8 cellular contexts compared by ENCODE assay signal in genomic region chr5:150763023-150763793, GRCh38. TPM values are rescaled to one million over a fixed set of nuclear protein-coding genes. Genes with fewer than 3 reads are reported as not detected.
DNase-seq lines count a peak whose midpoint lies in the region; ATAC-seq and TF ChIP-seq lines count a peak whose summit lies in the region.

No MANE protein-coding gene starts in this region.

- ATAC-seq in body of pancreas (no peak), GM19035 (IDR thresholded peaks at IDR 0.05; ENCODE audit: unreplicated experiment) (no peak), HG03196 (IDR thresholded peaks at IDR 0.05; ENCODE audit: unreplicated experiment) (no peak)
- ATAC-seq in naive thymus-derived CD4-positive, alpha-beta T cell: no peak

- peak; percentile 89 for DNase-seq in COR-L47 (lab: John Stamatoyannopoulos, UW)
- peak; percentile 63 for DNase-seq in NCI-H2196 (lab: John Stamatoyannopoulos, UW; ENCODE audit: unreplicated experiment)
- peak in 3 of 4 donors; percentile 61 to 82 (median 76) for DNase-seq in body of pancreas
- DNase-seq in mucosa of gallbladder (ENCODE audit: low spot score): peak; percentile 29
- no peak for DNase-seq in naive thymus-derived CD4-positive, alpha-beta T cell
- DNase-seq in ACHN: no peak

- H3K27ac ChIP-seq in body of pancreas: peak overlapping the region in 3 of 4 donors; percentile 14 to 57 (median 42)
- H3K27ac ChIP-seq in naive thymus-derived CD4-positive, alpha-beta T cell (ENCODE audit: low read depth, low read length): no peak overlapping the region

- POLR2A ChIA-PET in naive thymus-derived CD4-positive, alpha-beta T cell (lab: Charles Lee): interaction anchor here (0.9 to 1.8 kb wide), 3 partner anchors 15 to 62 kb away, joined by 4 to 6 read pairs (median 4); partner anchors contain the start of genes RBM22 and SMIM3

- in situ Hi-C loops in ACHN (cut with HindIII; ENCODE audit: low pct_ligation_motif_present, low pct_unique_long_range_greater_than_20kb, low sequenced_read_pairs): no loop called here

- H3K36me3 ChIP-seq in body of pancreas (replicated peaks in 1 of 2; ENCODE audit: insufficient read depth in 1 of 2, low read depth in 2 of 2): no peaks in the 10 kb centered on the region
- no peaks in the 10 kb centered on the region for H3K36me3 ChIP-seq in naive thymus-derived CD4-positive, alpha-beta T cell (ENCODE audit: control insufficient read depth in 2 of 3, insufficient read depth in 3 of 3, low read length in 3 of 3)

- CTCF ChIA-PET in naive thymus-derived CD4-positive, alpha-beta T cell (lab: Charles Lee): no interaction called here

- WGBS in body of pancreas, 2 donors: 35 to 51% methylated on average over 7 of the region's 7 CpGs

- H3K9me3 ChIP-seq in body of pancreas: no peaks in the 10 kb centered on the region
- no peaks in the 10 kb centered on the region for H3K9me3 ChIP-seq in naive thymus-derived CD4-positive, alpha-beta T cell (ENCODE audit: control insufficient read depth in 2 of 3, low read length in 3 of 3)

- H3K27ac Mint-ChIP-seq in naive thymus-derived CD4-positive, alpha-beta T cell: peak overlapping the region in 1 of 9 donors; percentile 17

- peaks cover 0 to 5% (median 0%) of the 10 kb centered on the region in 5 donors for H3K27me3 Mint-ChIP-seq in naive thymus-derived CD4-positive, alpha-beta T cell

- TF ChIP-seq CTCF in body of pancreas (IDR thresholded peaks at IDR 0.05): no peak

- no peak overlapping the region for H3K4me3 ChIP-seq in body of pancreas
- no peak overlapping the region for H3K4me3 ChIP-seq in naive thymus-derived CD4-positive, alpha-beta T cell (ENCODE audit: low read length)

- peaks cover 14% of the 10 kb centered on the region for H3K4me1 ChIP-seq in body of pancreas
- H3K4me1 ChIP-seq in naive thymus-derived CD4-positive, alpha-beta T cell (ENCODE audit: control insufficient read depth in 2 of 2, insufficient read depth in 2 of 2, low read length in 2 of 2): peaks cover 0 to 5% of the 10 kb centered on the region in 2 donors

- H3K4me3 Mint-ChIP-seq in naive thymus-derived CD4-positive, alpha-beta T cell: no peak overlapping the region

- peaks cover 0 to 12% (median 12%) of the 10 kb centered on the region in 7 donors for H3K4me1 Mint-ChIP-seq in naive thymus-derived CD4-positive, alpha-beta T cell

- H3K27me3 ChIP-seq in body of pancreas: no peaks in the 10 kb centered on the region
- no peaks in the 10 kb centered on the region for H3K27me3 ChIP-seq in naive thymus-derived CD4-positive, alpha-beta T cell (ENCODE audit: control insufficient read depth in 2 of 2, insufficient read depth in 2 of 2, low read length in 2 of 2)

- TF ChIP-seq POLR2A in body of pancreas (IDR thresholded peaks at IDR 0.05): no peak

- intact Hi-C loops in body of pancreas (cut with DNase I): no loop called here
- intact Hi-C loops in naive thymus-derived CD4-positive, alpha-beta T cell (cut with micrococcal nuclease): no loop called here

- peaks cover 0 to 5% (median 0%) of the 10 kb centered on the region in 5 donors for H3K36me3 Mint-ChIP-seq in naive thymus-derived CD4-positive, alpha-beta T cell

- H3K9me3 Mint-ChIP-seq in naive thymus-derived CD4-positive, alpha-beta T cell: peaks cover 0 to 5% (median 0%) of the 10 kb centered on the region in 11 donors

RNA-seq across cellular contexts. Expression of gene DCTN4, which starts 4.4 kb away (rescaled TPM):
- total RNA-seq in body of pancreas (10 to 100 TPM; 30.6 to 49.4 TPM), mucosa of gallbladder (69.4 TPM)
- total RNA-seq in naive thymus-derived CD4-positive, alpha-beta T cell: 10 to 100 TPM; 42.4 to 88.2 (median 46.9) TPM
- 10 to 100 TPM in 1 of 2 donors, 1 to 10 TPM in 1; 9.5 to 10.5 TPM for polyA plus RNA-seq in naive thymus-derived CD4-positive, alpha-beta T cell

RNA-seq across cellular contexts. Expression of gene SMIM3, which starts 15.3 kb away (rescaled TPM):
- total RNA-seq in body of pancreas (10 to 100 TPM; 40.2 to 51.6 TPM), mucosa of gallbladder (9.5 TPM)
- 10 to 100 TPM in 1 of 5 experiments, 1 to 10 TPM in 4; 5.2 to 17.9 (median 7.9) TPM for total RNA-seq in naive thymus-derived CD4-positive, alpha-beta T cell
- polyA plus RNA-seq in naive thymus-derived CD4-positive, alpha-beta T cell: 10 to 100 TPM; 11.3 to 16.6 TPM

Comparison
In these comparisons a context has a peak if more than half of its experiments do, and no peak if none do; other contexts are left out.
1. DNase-seq: peak in COR-L47 (single experiment), NCI-H2196 (single experiment), body of pancreas (3 of 4) and mucosa of gallbladder (single experiment); none in naive thymus-derived CD4-positive, alpha-beta T cell (0 of 9) and ACHN (single experiment).